23 cellular contexts compared by ENCODE assay signal in genomic region chr21:33201945-33202344, GRCh38. TPM values are rescaled to one million over a fixed set of nuclear protein-coding genes. Genes with fewer than 3 reads are reported as not detected.
DNase-seq lines count a peak whose midpoint lies in the region; ATAC-seq and TF ChIP-seq lines count a peak whose summit lies in the region.
"Had no signal": no experiment of that assay in that cellular context is flagged by ENCODE, and none has a peak within 500 bp of the region (broad histone marks: within the 10 kb centered on the region; RNA-seq: fewer than 3 reads in every experiment).

No MANE protein-coding gene starts in this region.

- H3K9me2 ChIP-seq in GM23248 (ENCODE audit: insufficient read depth): no peaks in the 10 kb centered on the region

- no peak overlapping the region for H3K9ac ChIP-seq in GM23248
- no peak overlapping the region for H3K9ac ChIP-seq in adipocyte (ENCODE audit: low read length)

- no peak overlapping the region for H3K27ac ChIP-seq in GM23248
- H3K27ac ChIP-seq in lung (ENCODE audit: low read depth in 1 of 2, low read length in 1 of 2): no peak overlapping the region
- H3K27ac ChIP-seq: cardiac muscle cell, heart left ventricle, neutrophil, SJSA1, stomach had no signal

- in situ Hi-C loops in GM23248 (cut with MboI): no loop called here

- H3K4me2 ChIP-seq in GM23248 (ENCODE audit: unreplicated experiment): no peak overlapping the region

- TF ChIP-seq CTCF in AG10803 (conservative IDR thresholded peaks at IDR 0.05; ENCODE audit: low read length) (no peak), lung (IDR thresholded peaks at IDR 0.05; ENCODE audit: control extremely low read depth, extremely low read depth) (no peak), HFFc6 (IDR thresholded peaks at IDR 0.05) (no peak)

- peaks cover 44% of the 10 kb centered on the region for H3K4me1 Mint-ChIP-seq in HFFc6 (ENCODE audit: low read depth)

- no peak overlapping the region for H3K4me3 Mint-ChIP-seq in HFFc6
- H3K4me3 Mint-ChIP-seq: activated naive CD4-positive, alpha-beta T cell treated with anti-CD3 and anti-CD28 coated beads, Interleukin-2, amount 10 ng/mL, durations not matched to agents 7 days and 5 days; memory B cell had no signal

- H3K9me3 ChIP-seq in GM23248 (ENCODE audit: low read depth) (no peaks in the 10 kb centered on the region), adipocyte (ENCODE audit: control insufficient read depth, low read length) (no peaks in the 10 kb centered on the region), lung (ENCODE audit: control insufficient read depth in 2 of 2, insufficient read depth in 1 of 2, low read length in 1 of 2) (peaks cover 0 to 1% of the 10 kb centered on the region in 2 donors)
- H3K9me3 ChIP-seq: heart left ventricle, neutrophil, SJSA1, stomach had no signal

- DNase-seq in AG10803 (ENCODE audit: low read depth) (peak; percentile 28), GM23248 (peak; percentile 37), adipocyte (ENCODE audit: low read depth) (peak; percentile 31), lung (ENCODE audit: low spot score) (peak; percentile 29), GF-D8 (lab: John Stamatoyannopoulos, UW) (no peak), HFFc6 (no peak), pons (ENCODE audit: low spot score) (no peak)
- no peak for DNase-seq in stimulated activated naive CD4-positive, alpha-beta T cell treated with Interleukin-2 at 50 U/mL for 16 hours (lab: John Stamatoyannopoulos, UW)
- DNase-seq: activated CD4-positive, alpha-beta T cell treated with anti-CD3 and anti-CD28 coated beads for 4 hours; activated naive CD4-positive, alpha-beta T cell treated with anti-CD3 and anti-CD28 coated beads, Interleukin-2, amount 10 ng/mL, durations not matched to agents 7 days and 5 days; anterior cingulate cortex; dermis blood vessel endothelial cell; DMS 273 treated with DMSO at 0.1 percent for 48 hours; heart left ventricle; KG1; NCI-H1048; NCI-H187 treated with DMSO at 0.1 percent for 48 hours; NCI-H526; stomach had no signal

- H3K9me3 Mint-ChIP-seq in HFFc6: no peaks in the 10 kb centered on the region
- H3K9me3 Mint-ChIP-seq: memory B cell had no signal

- no peak overlapping the region for H3K4me3 ChIP-seq in AG10803 (ENCODE audit: low read length)
- no peak overlapping the region for H3K4me3 ChIP-seq in GM23248
- H3K4me3 ChIP-seq in adipocyte (ENCODE audit: low read length): no peak overlapping the region
- H3K4me3 ChIP-seq in lung: no peak overlapping the region
- H3K4me3 ChIP-seq: cardiac muscle cell, heart left ventricle, SJSA1, stomach had no signal

- 64 to 68% methylated on average over 2 to 3 of the region's 3 CpGs for WGBS in GM23248 (ENCODE audit: low coverage in 1 of 2, low lambda C conversion rate in 2 of 2, missing lambda C conversion rate in 2 of 2), 2 experiments
- WGBS in lung, 2 donors: 56 to 80% methylated on average over 3 of the region's 3 CpGs

- no peak overlapping the region for H2AFZ ChIP-seq in GM23248

- H3K27me3 Mint-ChIP-seq in HFFc6 (ENCODE audit: insufficient read depth): peaks cover 11% of the 10 kb centered on the region
- H3K27me3 Mint-ChIP-seq: memory B cell had no signal

- H3K79me2 ChIP-seq in GM23248 (ENCODE audit: insufficient read depth): no peaks in the 10 kb centered on the region

- H3K27me3 ChIP-seq in GM23248 (replicated peaks; ENCODE audit: insufficient read depth) (no peaks in the 10 kb centered on the region), adipocyte (replicated peaks; ENCODE audit: control insufficient read depth, insufficient read depth, low read length) (no peaks in the 10 kb centered on the region), lung (ENCODE audit: control insufficient read depth, insufficient read depth) (no peaks in the 10 kb centered on the region)
- H3K27me3 ChIP-seq: heart left ventricle, neutrophil, SJSA1, stomach had no signal

- ATAC-seq in lung (ENCODE audit: insufficient read depth, low FRiP score): no peak
- ATAC-seq: heart left ventricle had no signal

- H3K4me1 ChIP-seq in GM23248 (ENCODE audit: insufficient read depth): peaks cover 14% of the 10 kb centered on the region
- peaks cover 43% of the 10 kb centered on the region for H3K4me1 ChIP-seq in adipocyte (ENCODE audit: control insufficient read depth, insufficient read depth, low read length)
- H3K4me1 ChIP-seq in lung (ENCODE audit: control insufficient read depth in 2 of 2, insufficient read depth in 2 of 2, low read length in 2 of 2): peaks cover 7 to 9% of the 10 kb centered on the region in 2 donors

- H3K27ac Mint-ChIP-seq in HFFc6: no peak overlapping the region
- H3K27ac Mint-ChIP-seq: activated naive CD4-positive, alpha-beta T cell treated with anti-CD3 and anti-CD28 coated beads, Interleukin-2, amount 10 ng/mL, durations not matched to agents 7 days and 5 days; memory B cell had no signal

- H3K36me3 Mint-ChIP-seq in HFFc6 (ENCODE audit: low read depth): no peaks in the 10 kb centered on the region
- H3K36me3 Mint-ChIP-seq: memory B cell had no signal

- peaks cover 19% of the 10 kb centered on the region for H3F3A ChIP-seq in GM23248 (ENCODE audit: insufficient read depth)

- H3K36me3 ChIP-seq in GM23248 (ENCODE audit: low read depth) (no peaks in the 10 kb centered on the region), adipocyte (ENCODE audit: control insufficient read depth, insufficient read depth, low read length, severe bottlenecking) (no peaks in the 10 kb centered on the region), lung (ENCODE audit: control insufficient read depth in 2 of 2, insufficient read depth in 2 of 2, low read length in 2 of 2) (no peaks in the 10 kb centered on the region)
- H3K36me3 ChIP-seq: cardiac muscle cell, heart left ventricle, neutrophil, SJSA1, stomach had no signal

- no peaks in the 10 kb centered on the region for H4K20me1 ChIP-seq in GM23248 (ENCODE audit: insufficient read depth)

RNA-seq across cellular contexts. Expression of gene IFNAR2, which starts 27.8 kb away (rescaled TPM):
- total RNA-seq in GM23248 (2014; rRNA removed; shearing (Covaris generic)): 4.0 and 4.3 TPM in 2 replicates
- polyA plus RNA-seq in GM23248 (2016; fragmentation: Nextera tagmentation; extraction: Ambion mirVana) (19.1 and 21.8 TPM in 2 replicates), lung (10 to 100 TPM; 21.4 to 32.4 TPM)
- total RNA-seq in lung: 10 to 100 TPM; 22.6 to 38.4 TPM
- 10 to 100 TPM in 5 of 6 experiments, 1 to 10 TPM in 1; 8.0 to 14.6 (median 11.0) TPM for total RNA-seq in HFFc6 (2021; fragmentation: NEBNext Ultra II Directional; extraction: Animal tissue kit (Norgen Biotek cat#: 25700))

Comparison
In these comparisons a context has a peak if more than half of its experiments do, and no peak if none do; other contexts are left out.
1. DNase-seq: peak in AG10803 (single experiment), GM23248 (single experiment), adipocyte (single experiment) and lung (single experiment); none in stimulated activated naive CD4-positive, alpha-beta T cell treated with Interleukin-2 at 50 U/mL for 16 hours (single experiment), GF-D8 (single experiment), HFFc6 (single experiment) and pons (single experiment).